Comparison of ENCODE assay signal across 8 cellular contexts in the genomic region with DNA sequence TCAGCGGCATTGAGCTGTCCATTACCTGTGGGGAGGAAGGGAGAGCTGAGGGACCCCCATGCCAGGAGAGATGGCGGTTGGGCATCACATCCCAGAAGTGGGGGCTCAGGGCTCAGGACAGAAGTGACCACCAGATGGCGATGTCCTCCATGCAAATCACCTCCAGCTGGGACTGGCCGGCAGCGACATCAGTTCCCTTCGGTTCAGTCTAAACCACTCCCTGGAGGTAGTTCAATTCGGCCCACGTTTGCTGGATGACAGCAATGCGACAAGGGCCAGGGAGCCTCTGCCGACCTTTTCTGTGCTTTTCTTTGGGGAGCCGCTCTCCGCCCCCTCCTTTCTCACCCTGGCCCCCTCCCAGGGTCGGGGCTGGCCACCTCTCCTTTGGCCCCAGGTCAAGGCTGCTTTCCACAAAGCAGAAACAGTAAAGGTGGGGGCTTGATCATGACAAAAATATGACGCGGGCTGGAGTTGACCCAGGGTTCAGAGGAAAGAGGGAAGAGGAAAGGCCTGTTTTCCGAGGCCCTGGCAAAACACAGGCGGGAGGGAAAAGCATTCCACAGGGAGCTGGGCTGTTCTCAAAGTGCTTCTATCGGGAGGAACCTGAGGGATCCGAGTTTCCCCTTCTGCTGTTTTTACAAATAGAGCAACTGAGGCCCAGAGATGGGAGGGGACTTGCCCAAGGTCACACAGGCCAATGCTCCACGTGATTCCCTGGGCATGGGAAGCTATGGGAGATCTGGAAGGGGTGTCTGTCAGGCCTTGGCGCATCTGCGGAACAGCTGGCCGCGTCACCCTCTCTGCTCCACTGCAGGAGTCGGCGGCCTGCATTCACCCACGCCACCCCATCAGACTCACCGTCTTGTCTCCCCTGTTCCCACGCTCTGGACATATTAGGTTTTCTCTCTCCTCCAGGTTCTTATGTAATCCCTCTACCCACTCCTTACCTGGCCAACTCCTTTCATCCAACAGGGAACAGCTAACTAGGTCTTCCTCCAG. TPM values are rescaled to one million over a fixed set of nuclear protein-coding genes. Genes with fewer than 3 reads are reported as not detected.
A peak's percentile ranks its signal among the peaks of the same experiment; 100 is the strongest.
DNase-seq lines count a peak whose midpoint lies in the region; ATAC-seq and TF ChIP-seq lines count a peak whose summit lies in the region.

No MANE protein-coding gene starts in this region.

- DNase-seq in NCI-H2029 (lab: John Stamatoyannopoulos, UW) (peak; percentile 32), NCI-H2029 treated with DMSO at 0.1 percent for 48 hours (lab: John Stamatoyannopoulos, UW) (no peak), NCI-H2227 (lab: John Stamatoyannopoulos, UW; ENCODE audit: unreplicated experiment) (peak; percentile 75), ecto neural progenitor cell (ENCODE audit: low spot score) (peak; percentile 90), lower lobe of right lung (peak; percentile 84)
- DNase-seq in activated CD4-positive, alpha-beta T cell treated with anti-CD3 and anti-CD28 coated beads, Interleukin-2, amount 50 U/mL, for 48 hours: peak; percentile 70 to 77
- DNase-seq in stimulated activated CD4-positive, alpha-beta T cell treated with anti-CD3 and anti-CD28 coated beads, Interleukin-4, amount 100 ng/mL, for 4 hours: peak; percentile 46 to 50

- no peak overlapping the region for H3K4me3 ChIP-seq in lower lobe of right lung

- H3K4me1 ChIP-seq in lower lobe of right lung: peaks cover 49% of the 10 kb centered on the region

- peak; percentile 88 for TF ChIP-seq CTCF in lower lobe of right lung (IDR thresholded peaks at IDR 0.05)

- intact Hi-C loops in lower lobe of right lung (cut with DNase I): loop anchor here (10.0 kb wide), 2 partner anchors 266 to 456 kb away; no protein-coding TSS in a partner anchor

- no peaks in the 10 kb centered on the region for H3K27me3 ChIP-seq in lower lobe of right lung (ENCODE audit: low read depth)

- peak; percentile 84 to 86 for ATAC-seq in lower lobe of right lung
- no peak for ATAC-seq in HG03354 (IDR thresholded peaks at IDR 0.05; ENCODE audit: poor library complexity, severe bottlenecking, unreplicated experiment)

- H3K36me3 ChIP-seq in lower lobe of right lung: no peaks in the 10 kb centered on the region

- no peaks in the 10 kb centered on the region for H3K9me3 ChIP-seq in lower lobe of right lung

- H3K27ac ChIP-seq in lower lobe of right lung: peak overlapping the region; percentile 75

RNA-seq across cellular contexts. Expression of a gene that starts 54.7 kb away (rescaled TPM):
- 93.2 TPM for total RNA-seq in lower lobe of right lung
